ENCODE assay signal across 1 cellular context in genomic region chr4:137359691-137360315, GRCh38.
TF ChIP-seq lines count a peak whose summit lies in the region.

No MANE protein-coding gene starts in this region.

TF ChIP-seq in H1, 55 proteins besides CTCF, POLR2A, EP300 and RAD21 (continued from another document):
- TF ChIP-seq, protein P1, sequence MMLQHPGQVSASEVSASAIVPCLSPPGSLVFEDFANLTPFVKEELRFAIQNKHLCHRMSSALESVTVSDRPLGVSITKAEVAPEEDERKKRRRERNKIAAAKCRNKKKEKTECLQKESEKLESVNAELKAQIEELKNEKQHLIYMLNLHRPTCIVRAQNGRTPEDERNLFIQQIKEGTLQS (IDR thresholded peaks at IDR 0.05; ENCODE audit: insufficient read depth, low read depth, low read length), result no peak
- TF ChIP-seq RXRA (IDR thresholded peaks at IDR 0.05; ENCODE audit: insufficient read depth, low read depth, low read length) (no peak), ZNF274 (IDR thresholded peaks at IDR 0.05; ENCODE audit: borderline replicate concordance, extremely low read depth, low read length) (no peak), EGR1 (IDR thresholded peaks at IDR 0.05; ENCODE audit: borderline replicate concordance, low read depth, low read length) (no peak), CHD1 (IDR thresholded peaks at IDR 0.05; ENCODE audit: low read depth, low read length) (no peak), JUND (IDR thresholded peaks at IDR 0.05; ENCODE audit: low read length) (no peak), SIRT6 (IDR thresholded peaks at IDR 0.05; ENCODE audit: low read length) (no peak), RNF2 (IDR thresholded peaks at IDR 0.05; ENCODE audit: borderline replicate concordance, low read depth, low read length, missing control alignments, poor library complexity, severe bottlenecking) (no peak), BCL11A (IDR thresholded peaks at IDR 0.05; ENCODE audit: low read depth in 2 of 2, low read length in 2 of 2) (no peak), CHD7 (IDR thresholded peaks at IDR 0.05; ENCODE audit: insufficient replicate concordance, low read length) (no peak), CBX8 (IDR thresholded peaks at IDR 0.05; ENCODE audit: borderline replicate concordance, low read depth, low read length) (no peak), ASH2L (IDR thresholded peaks at IDR 0.05; ENCODE audit: low read length) (no peak), FOSL1 (IDR thresholded peaks at IDR 0.05; ENCODE audit: insufficient read depth, low read depth, low read length) (no peak), POLR2AphosphoS5 (IDR thresholded peaks at IDR 0.05; ENCODE audit: low read depth, low read length) (no peak), MAX (IDR thresholded peaks at IDR 0.05) (no peak), TCF12 (IDR thresholded peaks at IDR 0.05; ENCODE audit: low read depth, low read length) (no peak)
- TF ChIP-seq, protein P2, sequence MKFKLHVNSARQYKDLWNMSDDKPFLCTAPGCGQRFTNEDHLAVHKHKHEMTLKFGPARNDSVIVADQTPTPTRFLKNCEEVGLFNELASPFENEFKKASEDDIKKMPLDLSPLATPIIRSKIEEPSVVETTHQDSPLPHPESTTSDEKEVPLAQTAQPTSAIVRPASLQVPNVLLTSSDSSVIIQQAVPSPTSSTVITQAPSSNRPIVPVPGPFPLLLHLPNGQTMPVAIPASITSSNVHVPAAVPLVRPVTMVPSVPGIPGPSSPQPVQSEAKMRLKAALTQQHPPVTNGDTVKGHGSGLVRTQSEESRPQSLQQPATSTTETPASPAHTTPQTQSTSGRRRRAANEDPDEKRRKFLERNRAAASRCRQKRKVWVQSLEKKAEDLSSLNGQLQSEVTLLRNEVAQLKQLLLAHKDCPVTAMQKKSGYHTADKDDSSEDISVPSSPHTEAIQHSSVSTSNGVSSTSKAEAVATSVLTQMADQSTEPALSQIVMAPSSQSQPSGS (IDR thresholded peaks at IDR 0.05; ENCODE audit: low read length), result no peak
